In genomic region chr15:77486542-77487478, GRCh38 we compare ENCODE assay signal across 11 cellular contexts.
A peak's percentile ranks its signal among the peaks of the same experiment; 100 is the strongest.
DNase-seq lines count a peak whose midpoint lies in the region; ATAC-seq, FAIRE-seq and TF ChIP-seq lines count a peak whose summit lies in the region.
"Had no signal": no experiment of that assay in that cellular context is flagged by ENCODE, and none has a peak within 500 bp of the region (broad histone marks: within the 10 kb centered on the region; RNA-seq: fewer than 3 reads in every experiment).

No MANE protein-coding gene starts in this region.

- intact Hi-C loops in activated CD4-positive, alpha-beta T cell treated with anti-CD3 and anti-CD28 coated beads, Interleukin-2, amount 10 ng/mL, durations not matched to agents 24 days and 14 days (cut with micrococcal nuclease), result no loop called here
- intact Hi-C loops in left ventricle myocardium inferior (cut with micrococcal nuclease), result no loop called here

- H3K36me3 ChIP-seq in astrocyte (ENCODE audit: insufficient read depth, low read length) (peaks cover 4% of the 10 kb centered on the region), left ventricle myocardium inferior (peaks cover 19% of the 10 kb centered on the region)

- H3K4me2 ChIP-seq in astrocyte (ENCODE audit: low read length), result no peak overlapping the region

- H4K20me1 ChIP-seq in astrocyte (ENCODE audit: insufficient read depth, low read length), result no peaks in the 10 kb centered on the region

- no peak overlapping the region for H3K9ac ChIP-seq in astrocyte (ENCODE audit: low read length)

- H3K27me3 ChIP-seq in astrocyte (ENCODE audit: insufficient read depth, low read length), result no peaks in the 10 kb centered on the region
- H3K27me3 ChIP-seq in left ventricle myocardium inferior (ENCODE audit: low read depth), result no peaks in the 10 kb centered on the region

- H3K4me1 Mint-ChIP-seq in activated CD4-positive, alpha-beta T cell treated with anti-CD3 and anti-CD28 coated beads, Interleukin-2, amount 10 ng/mL, durations not matched to agents 24 days and 14 days, result peaks cover 14% of the 10 kb centered on the region
- H3K4me1 Mint-ChIP-seq in astrocyte (ENCODE audit: low read depth, unreplicated experiment), result peaks cover 22% of the 10 kb centered on the region
- no peaks in the 10 kb centered on the region for H3K4me1 Mint-ChIP-seq in stimulated activated memory B cell treated with anti-CD40 and anti-IgM and Interleukin-4, amounts not matched to agents 10 μg/mL and 1 μg/mL and 100 μg/mL, for 72 hours

- no peak for ATAC-seq in stimulated activated memory B cell treated with anti-CD40 and anti-IgM and Interleukin-4, amounts not matched to agents 10 μg/mL and 1 μg/mL and 100 μg/mL, for 72 hours

- H2AFZ ChIP-seq in astrocyte (ENCODE audit: low read depth, low read length), result no peak overlapping the region

- peak overlapping the region; percentile 41 for H3K27ac Mint-ChIP-seq in activated CD4-positive, alpha-beta T cell treated with anti-CD3 and anti-CD28 coated beads, Interleukin-2, amount 10 ng/mL, durations not matched to agents 24 days and 14 days
- H3K27ac Mint-ChIP-seq in astrocyte (ENCODE audit: unreplicated experiment), result no peak overlapping the region
- peak overlapping the region; percentile 23 for H3K27ac Mint-ChIP-seq in stimulated activated memory B cell treated with anti-CD40 and anti-IgM and Interleukin-4, amounts not matched to agents 10 μg/mL and 1 μg/mL and 100 μg/mL, for 72 hours

- DNase-seq in activated CD4-positive, alpha-beta T cell treated with anti-CD3 and anti-CD28 coated beads, Interleukin-2, amount 10 ng/mL, durations not matched to agents 24 days and 14 days, result no peak
- DNase-seq in activated CD4-positive, alpha-beta T cell treated with anti-CD3 and anti-CD28 coated beads, Interleukin-2, amount 50 U/mL, for 1 hour, result no peak
- DNase-seq in astrocyte (ENCODE audit: low read depth), result peak; percentile 14
- DNase-seq in left ventricle myocardium inferior, result no peak
- no peak for DNase-seq in cerebellar cortex (ENCODE audit: low spot score)
- no peak for DNase-seq in HuH-7.5 (ENCODE audit: low spot score)
- no peak for DNase-seq in amniotic stem cell (lab: John Stamatoyannopoulos, UW)
- DNase-seq: RPMI8226, T-helper 9 cell had no signal

- no peak overlapping the region for H3K4me3 Mint-ChIP-seq in activated CD4-positive, alpha-beta T cell treated with anti-CD3 and anti-CD28 coated beads, Interleukin-2, amount 10 ng/mL, durations not matched to agents 24 days and 14 days
- no peak overlapping the region for H3K4me3 Mint-ChIP-seq in astrocyte (ENCODE audit: unreplicated experiment)
- no peak overlapping the region for H3K4me3 Mint-ChIP-seq in stimulated activated memory B cell treated with anti-CD40 and anti-IgM and Interleukin-4, amounts not matched to agents 10 μg/mL and 1 μg/mL and 100 μg/mL, for 72 hours

- no peak overlapping the region for H3K27ac ChIP-seq in astrocyte (ENCODE audit: low read depth, low read length)
- peak overlapping the region; percentile 83 for H3K27ac ChIP-seq in left ventricle myocardium inferior (replicated peaks)

- TF ChIP-seq CTCF in astrocyte (IDR thresholded peaks at IDR 0.05; ENCODE audit: insufficient read depth, low read depth, low read length) (no peak), left ventricle myocardium inferior (IDR thresholded peaks at IDR 0.05; ENCODE audit: borderline replicate concordance) (no peak)

- H3K4me3 ChIP-seq in astrocyte (ENCODE audit: insufficient read depth, low read depth, low read length), result no peak overlapping the region
- no peak overlapping the region for H3K4me3 ChIP-seq in left ventricle myocardium inferior

- no peaks in the 10 kb centered on the region for H3K9me3 ChIP-seq in astrocyte (ENCODE audit: insufficient read depth, low read depth, low read length)
- no peaks in the 10 kb centered on the region for H3K9me3 ChIP-seq in left ventricle myocardium inferior (replicated peaks)

- H3K36me3 Mint-ChIP-seq in activated CD4-positive, alpha-beta T cell treated with anti-CD3 and anti-CD28 coated beads, Interleukin-2, amount 10 ng/mL, durations not matched to agents 24 days and 14 days (ENCODE audit: low read depth), result peaks cover 38% of the 10 kb centered on the region
- peaks cover 15% of the 10 kb centered on the region for H3K36me3 Mint-ChIP-seq in astrocyte (ENCODE audit: low read depth, unreplicated experiment)
- peaks cover 42% of the 10 kb centered on the region for H3K36me3 Mint-ChIP-seq in stimulated activated memory B cell treated with anti-CD40 and anti-IgM and Interleukin-4, amounts not matched to agents 10 μg/mL and 1 μg/mL and 100 μg/mL, for 72 hours

- H3K27me3 Mint-ChIP-seq in activated CD4-positive, alpha-beta T cell treated with anti-CD3 and anti-CD28 coated beads, Interleukin-2, amount 10 ng/mL, durations not matched to agents 24 days and 14 days, result no peaks in the 10 kb centered on the region
- no peaks in the 10 kb centered on the region for H3K27me3 Mint-ChIP-seq in astrocyte (ENCODE audit: low read depth, unreplicated experiment)
- no peaks in the 10 kb centered on the region for H3K27me3 Mint-ChIP-seq in stimulated activated memory B cell treated with anti-CD40 and anti-IgM and Interleukin-4, amounts not matched to agents 10 μg/mL and 1 μg/mL and 100 μg/mL, for 72 hours

- no peak for FAIRE-seq in astrocyte (lab: Jason Lieb, UNC)
- FAIRE-seq: A204.1 had no signal

- peaks cover 26% of the 10 kb centered on the region for H3K4me1 ChIP-seq in astrocyte (ENCODE audit: insufficient read depth, low read length)
- H3K4me1 ChIP-seq in left ventricle myocardium inferior, result peaks cover 77% of the 10 kb centered on the region

- peaks cover 4% of the 10 kb centered on the region for H3K9me3 Mint-ChIP-seq in activated CD4-positive, alpha-beta T cell treated with anti-CD3 and anti-CD28 coated beads, Interleukin-2, amount 10 ng/mL, durations not matched to agents 24 days and 14 days
- H3K9me3 Mint-ChIP-seq in astrocyte (ENCODE audit: unreplicated experiment), result no peaks in the 10 kb centered on the region
- no peaks in the 10 kb centered on the region for H3K9me3 Mint-ChIP-seq in stimulated activated memory B cell treated with anti-CD40 and anti-IgM and Interleukin-4, amounts not matched to agents 10 μg/mL and 1 μg/mL and 100 μg/mL, for 72 hours

- H3K79me2 ChIP-seq in astrocyte (ENCODE audit: insufficient read depth, low read length), result no peaks in the 10 kb centered on the region
